Comparison of ENCODE assay signal across 8 cellular contexts in the genomic region with DNA sequence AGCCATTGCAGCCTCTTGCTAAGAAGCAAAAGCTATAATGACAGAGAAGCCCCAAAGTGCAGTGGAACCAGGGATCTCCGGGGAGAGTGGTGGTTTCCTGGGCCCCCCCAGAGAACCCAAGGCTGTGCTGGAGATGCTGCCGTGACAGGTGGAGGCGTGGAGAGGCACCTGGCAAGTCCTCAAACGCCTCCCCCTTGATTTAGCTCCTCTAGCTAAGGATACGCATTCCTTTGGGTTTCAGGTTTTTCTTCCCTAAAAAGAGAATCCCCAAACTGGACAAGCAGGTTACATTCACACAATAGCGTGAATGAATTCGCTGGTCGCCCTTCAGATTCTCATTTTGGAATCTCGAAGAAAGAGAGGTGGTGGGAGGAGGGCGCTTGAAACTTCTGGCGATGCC. TPM values are rescaled to one million over a fixed set of nuclear protein-coding genes. Genes with fewer than 3 reads are reported as not detected.
DNase-seq lines count a peak whose midpoint lies in the region; ATAC-seq and TF ChIP-seq lines count a peak whose summit lies in the region.

No MANE protein-coding gene starts in this region.

- no peak for TF ChIP-seq CTCF in breast epithelium (IDR thresholded peaks at IDR 0.05)
- TF ChIP-seq CTCF in lung (IDR thresholded peaks at IDR 0.05; ENCODE audit: control extremely low read depth, extremely low read depth): no peak
- TF ChIP-seq CTCF in tibial nerve (IDR thresholded peaks at IDR 0.05): no peak
- no peak for TF ChIP-seq CTCF in omental fat pad (IDR thresholded peaks at IDR 0.05)

- H3K27ac ChIP-seq in breast epithelium: peak overlapping the region; percentile 98 to 99
- peak overlapping the region; percentile 99 to 100 for H3K27ac ChIP-seq in lung (ENCODE audit: low read depth in 1 of 2, low read length in 1 of 2)
- peak overlapping the region; percentile 92 to 99 (median 96) for H3K27ac ChIP-seq in tibial nerve

- peaks cover 40% of the 10 kb centered on the region for H3K4me1 Mint-ChIP-seq in activated T-cell treated with anti-CD3 and anti-CD28 coated beads, Interleukin-2, amount 50 U/mL, for 24 hours (ENCODE audit: low read depth)

- ATAC-seq in lung (ENCODE audit: insufficient read depth, low FRiP score) (no peak), HG02623 (IDR thresholded peaks at IDR 0.05; ENCODE audit: unreplicated experiment) (no peak), omental fat pad (ENCODE audit: low FRiP score) (no peak)

- no peaks in the 10 kb centered on the region for H3K9me3 ChIP-seq in breast epithelium
- H3K9me3 ChIP-seq in lung (ENCODE audit: control insufficient read depth in 2 of 2, insufficient read depth in 1 of 2, low read length in 1 of 2): no peaks in the 10 kb centered on the region
- no peaks in the 10 kb centered on the region for H3K9me3 ChIP-seq in tibial nerve

- no peaks in the 10 kb centered on the region for H3K27me3 Mint-ChIP-seq in activated T-cell treated with anti-CD3 and anti-CD28 coated beads, Interleukin-2, amount 50 U/mL, for 24 hours

- TF ChIP-seq POLR2A in breast epithelium (IDR thresholded peaks at IDR 0.05) (no peak), tibial nerve (IDR thresholded peaks at IDR 0.05) (no peak)

- WGBS in lung, 2 donors: 26 to 32% methylated on average over 11 of the region's 11 CpGs
- WGBS in tibial nerve, 2 donors: 21 to 27% methylated on average over 11 of the region's 11 CpGs

- DNase-seq in activated T-cell treated with anti-CD3 and anti-CD28 coated beads, Interleukin-2, amount 50 U/mL, for 24 hours: no peak
- DNase-seq in activated T-cell treated with anti-CD3 and anti-CD28 coated beads, Interleukin-2, amount 50 U/mL, for 1 hour: no peak
- DNase-seq in breast epithelium (ENCODE audit: low spot score in 2 of 2) (peak in 1 of 2 donors; percentile 48), lung (ENCODE audit: low spot score) (no peak), tibial nerve (ENCODE audit: low spot score in 2 of 2) (no peak), ureter (ENCODE audit: low spot score) (no peak), omental fat pad (ENCODE audit: low spot score) (no peak)

- no peak for TF ChIP-seq EP300 in tibial nerve (IDR thresholded peaks at IDR 0.05)

- H3K4me1 ChIP-seq in breast epithelium (peaks cover 3 to 23% of the 10 kb centered on the region in 2 donors), lung (ENCODE audit: control insufficient read depth in 2 of 2, insufficient read depth in 2 of 2, low read length in 2 of 2) (peaks cover 0 to 2% of the 10 kb centered on the region in 2 donors), tibial nerve (peaks cover 0 to 39% (median 31%) of the 10 kb centered on the region in 4 donors)

- H3K27me3 ChIP-seq in breast epithelium (no peaks in the 10 kb centered on the region), lung (ENCODE audit: control insufficient read depth, insufficient read depth) (no peaks in the 10 kb centered on the region), tibial nerve (no peaks in the 10 kb centered on the region)

- peak overlapping the region; percentile 71 for H3K27ac Mint-ChIP-seq in activated T-cell treated with anti-CD3 and anti-CD28 coated beads, Interleukin-2, amount 50 U/mL, for 24 hours

- H3K36me3 ChIP-seq in breast epithelium (no peaks in the 10 kb centered on the region), lung (ENCODE audit: control insufficient read depth in 2 of 2, insufficient read depth in 2 of 2, low read length in 2 of 2) (no peaks in the 10 kb centered on the region), tibial nerve (no peaks in the 10 kb centered on the region)

- peak overlapping the region; percentile 75 to 97 (median 95) for H3K4me3 ChIP-seq in breast epithelium
- peak overlapping the region; percentile 94 for H3K4me3 ChIP-seq in lung
- peak overlapping the region; percentile 71 to 92 (median 82) for H3K4me3 ChIP-seq in tibial nerve

- intact Hi-C loops in breast epithelium (cut with DNase I; ENCODE audit: low total_unique reads): no loop called here

- no peaks in the 10 kb centered on the region for H3K9me3 Mint-ChIP-seq in activated T-cell treated with anti-CD3 and anti-CD28 coated beads, Interleukin-2, amount 50 U/mL, for 24 hours

- peaks cover 27% of the 10 kb centered on the region for H3K36me3 Mint-ChIP-seq in activated T-cell treated with anti-CD3 and anti-CD28 coated beads, Interleukin-2, amount 50 U/mL, for 24 hours (ENCODE audit: low read depth)

- H3K4me3 Mint-ChIP-seq in activated T-cell treated with anti-CD3 and anti-CD28 coated beads, Interleukin-2, amount 50 U/mL, for 24 hours: peak overlapping the region; percentile 96

RNA-seq across cellular contexts. Expression of a gene that starts 0.9 kb away (rescaled TPM):
- total RNA-seq in breast epithelium (100 to 1,000 TPM; 235 to 423 (median 331) TPM), lung (100 to 1,000 TPM; 561 to 715 TPM), tibial nerve (100 to 1,000 TPM; 226 to 325 (median 267) TPM), ureter (322 TPM), omental fat pad (100 to 1,000 TPM; 188 to 490 (median 254) TPM)
- polyA plus RNA-seq in lung: 100 to 1,000 TPM; 320 to 663 TPM
